In the genomic region with DNA sequence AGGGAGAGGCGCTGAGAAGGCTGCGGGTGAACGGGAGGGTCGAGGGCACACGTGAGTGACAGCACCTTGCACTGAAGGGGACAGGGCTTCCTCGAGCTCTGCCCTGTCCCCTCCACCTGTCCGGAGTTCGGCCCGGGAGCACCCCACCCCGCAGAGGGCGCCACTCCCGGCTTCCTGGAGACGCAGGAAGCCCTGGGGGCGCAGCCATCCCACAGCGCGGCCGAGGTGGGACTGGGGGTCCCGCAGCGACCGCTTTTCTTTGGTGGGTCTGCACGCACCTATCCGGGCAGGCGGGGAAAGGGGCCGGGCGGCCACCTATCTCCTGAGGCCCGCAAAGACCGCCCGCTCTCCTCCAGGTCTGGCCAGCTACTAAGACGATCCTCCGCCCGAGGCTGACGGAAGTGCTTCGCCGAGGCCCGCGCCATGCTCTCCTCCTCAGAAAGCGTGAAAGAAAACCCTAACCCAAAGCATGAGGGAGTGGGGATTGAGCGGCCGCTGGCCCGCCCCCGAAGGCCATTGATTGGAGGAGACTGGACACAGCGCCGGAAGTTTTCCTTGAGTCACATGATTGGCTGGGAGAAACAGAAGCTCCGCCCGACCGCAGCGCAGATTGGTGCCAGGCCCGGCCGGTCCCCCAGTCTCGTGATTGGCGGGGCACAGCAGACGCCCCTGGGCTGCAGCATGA, we compare ENCODE assay signal across 1 cellular context.
TF ChIP-seq lines count a peak whose summit lies in the region.

No MANE protein-coding gene starts in this region.

TF ChIP-seq in HepG2, 621 proteins besides CTCF, POLR2A, EP300 and RAD21 (continued from another document and continues in another):
- TF ChIP-seq, protein P1, sequence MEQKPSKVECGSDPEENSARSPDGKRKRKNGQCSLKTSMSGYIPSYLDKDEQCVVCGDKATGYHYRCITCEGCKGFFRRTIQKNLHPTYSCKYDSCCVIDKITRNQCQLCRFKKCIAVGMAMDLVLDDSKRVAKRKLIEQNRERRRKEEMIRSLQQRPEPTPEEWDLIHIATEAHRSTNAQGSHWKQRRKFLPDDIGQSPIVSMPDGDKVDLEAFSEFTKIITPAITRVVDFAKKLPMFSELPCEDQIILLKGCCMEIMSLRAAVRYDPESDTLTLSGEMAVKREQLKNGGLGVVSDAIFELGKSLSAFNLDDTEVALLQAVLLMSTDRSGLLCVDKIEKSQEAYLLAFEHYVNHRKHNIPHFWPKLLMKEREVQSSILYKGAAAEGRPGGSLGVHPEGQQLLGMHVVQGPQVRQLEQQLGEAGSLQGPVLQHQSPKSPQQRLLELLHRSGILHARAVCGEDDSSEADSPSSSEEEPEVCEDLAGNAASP (CRISPR knock-in tag; IDR thresholded peaks at IDR 0.05; ENCODE audit: borderline replicate concordance) = peak; percentile 44; the same call in 1 of the 2 replicates
- TF ChIP-seq ERF (CRISPR knock-in tag; IDR thresholded peaks at IDR 0.05) (peak; percentile 98), ZNF44 (CRISPR knock-in tag; IDR thresholded peaks at IDR 0.05) (peak; percentile 31; the same call in 1 of the 2 replicates), MBD4 (IDR thresholded peaks at IDR 0.05; ENCODE audit: borderline replicate concordance, low read length) (no peak), MAFF (IDR thresholded peaks at IDR 0.05; ENCODE audit: low read depth, low read length) (no peak), NFE2 (CRISPR knock-in tag; IDR thresholded peaks at IDR 0.05) (0 out of 2 replicates have a peak, but pooled peaks have one; percentile 12), ZNF547 (CRISPR knock-in tag; IDR thresholded peaks at IDR 0.05) (peak; percentile 95; the same call in 1 of the 2 replicates), HDAC1 (CRISPR knock-in tag; IDR thresholded peaks at IDR 0.05) (no peak; the same call in none of the 2 replicates), SOX5 (CRISPR knock-in tag; IDR thresholded peaks at IDR 0.05; ENCODE audit: borderline replicate concordance) (0 out of 2 replicates have a peak, but pooled peaks have one; percentile 64), CREB1 (IDR thresholded peaks at IDR 0.05) (peak; percentile 40; the same call in 1 of the 2 replicates), CREB1 (CRISPR knock-in tag; IDR thresholded peaks at IDR 0.05) (peak; percentile 73), ZSCAN21 (CRISPR knock-in tag; IDR thresholded peaks at IDR 0.05; ENCODE audit: borderline replicate concordance) (peak; percentile 81; the same call in 1 of the 2 replicates), ZNF510 (CRISPR knock-in tag; IDR thresholded peaks at IDR 0.05; ENCODE audit: low read depth) (peak; percentile 96; the same call in 1 of the 2 replicates), TOE1 (CRISPR knock-in tag; IDR thresholded peaks at IDR 0.05) (0 out of 2 replicates have a peak, but pooled peaks have one; percentile 74), MAFG (CRISPR knock-in tag; IDR thresholded peaks at IDR 0.05) (no peak), HDAC2 (CRISPR knock-in tag; IDR thresholded peaks at IDR 0.05) (peak; percentile 73), STAT5B (CRISPR knock-in tag; IDR thresholded peaks at IDR 0.05) (peak; percentile 21), NAIF1 (CRISPR knock-in tag; IDR thresholded peaks at IDR 0.05; ENCODE audit: borderline replicate concordance) (peak; percentile 83; the same call in 1 of the 2 replicates), FIP1L1 (IDR thresholded peaks at IDR 0.05; ENCODE audit: borderline replicate concordance, insufficient read depth, low read depth, low read length) (no peak; the same call in 1 of the 2 replicates)
- TF ChIP-seq, protein P2, sequence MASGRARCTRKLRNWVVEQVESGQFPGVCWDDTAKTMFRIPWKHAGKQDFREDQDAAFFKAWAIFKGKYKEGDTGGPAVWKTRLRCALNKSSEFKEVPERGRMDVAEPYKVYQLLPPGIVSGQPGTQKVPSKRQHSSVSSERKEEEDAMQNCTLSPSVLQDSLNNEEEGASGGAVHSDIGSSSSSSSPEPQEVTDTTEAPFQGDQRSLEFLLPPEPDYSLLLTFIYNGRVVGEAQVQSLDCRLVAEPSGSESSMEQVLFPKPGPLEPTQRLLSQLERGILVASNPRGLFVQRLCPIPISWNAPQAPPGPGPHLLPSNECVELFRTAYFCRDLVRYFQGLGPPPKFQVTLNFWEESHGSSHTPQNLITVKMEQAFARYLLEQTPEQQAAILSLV (CRISPR knock-in tag; IDR thresholded peaks at IDR 0.05; ENCODE audit: borderline replicate concordance) = peak; percentile 76; the same call in 1 of the 2 replicates
- TF ChIP-seq, protein P3, sequence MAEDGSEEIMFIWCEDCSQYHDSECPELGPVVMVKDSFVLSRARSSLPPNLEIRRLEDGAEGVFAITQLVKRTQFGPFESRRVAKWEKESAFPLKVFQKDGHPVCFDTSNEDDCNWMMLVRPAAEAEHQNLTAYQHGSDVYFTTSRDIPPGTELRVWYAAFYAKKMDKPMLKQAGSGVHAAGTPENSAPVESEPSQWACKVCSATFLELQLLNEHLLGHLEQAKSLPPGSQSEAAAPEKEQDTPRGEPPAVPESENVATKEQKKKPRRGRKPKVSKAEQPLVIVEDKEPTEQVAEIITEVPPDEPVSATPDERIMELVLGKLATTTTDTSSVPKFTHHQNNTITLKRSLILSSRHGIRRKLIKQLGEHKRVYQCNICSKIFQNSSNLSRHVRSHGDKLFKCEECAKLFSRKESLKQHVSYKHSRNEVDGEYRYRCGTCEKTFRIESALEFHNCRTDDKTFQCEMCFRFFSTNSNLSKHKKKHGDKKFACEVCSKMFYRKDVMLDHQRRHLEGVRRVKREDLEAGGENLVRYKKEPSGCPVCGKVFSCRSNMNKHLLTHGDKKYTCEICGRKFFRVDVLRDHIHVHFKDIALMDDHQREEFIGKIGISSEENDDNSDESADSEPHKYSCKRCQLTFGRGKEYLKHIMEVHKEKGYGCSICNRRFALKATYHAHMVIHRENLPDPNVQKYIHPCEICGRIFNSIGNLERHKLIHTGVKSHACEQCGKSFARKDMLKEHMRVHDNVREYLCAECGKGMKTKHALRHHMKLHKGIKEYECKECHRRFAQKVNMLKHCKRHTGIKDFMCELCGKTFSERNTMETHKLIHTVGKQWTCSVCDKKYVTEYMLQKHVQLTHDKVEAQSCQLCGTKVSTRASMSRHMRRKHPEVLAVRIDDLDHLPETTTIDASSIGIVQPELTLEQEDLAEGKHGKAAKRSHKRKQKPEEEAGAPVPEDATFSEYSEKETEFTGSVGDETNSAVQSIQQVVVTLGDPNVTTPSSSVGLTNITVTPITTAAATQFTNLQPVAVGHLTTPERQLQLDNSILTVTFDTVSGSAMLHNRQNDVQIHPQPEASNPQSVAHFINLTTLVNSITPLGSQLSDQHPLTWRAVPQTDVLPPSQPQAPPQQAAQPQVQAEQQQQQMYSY (CRISPR knock-in tag; IDR thresholded peaks at IDR 0.05) = peak; percentile 68; the same call in 1 of the 2 replicates
- TF ChIP-seq, protein P4, sequence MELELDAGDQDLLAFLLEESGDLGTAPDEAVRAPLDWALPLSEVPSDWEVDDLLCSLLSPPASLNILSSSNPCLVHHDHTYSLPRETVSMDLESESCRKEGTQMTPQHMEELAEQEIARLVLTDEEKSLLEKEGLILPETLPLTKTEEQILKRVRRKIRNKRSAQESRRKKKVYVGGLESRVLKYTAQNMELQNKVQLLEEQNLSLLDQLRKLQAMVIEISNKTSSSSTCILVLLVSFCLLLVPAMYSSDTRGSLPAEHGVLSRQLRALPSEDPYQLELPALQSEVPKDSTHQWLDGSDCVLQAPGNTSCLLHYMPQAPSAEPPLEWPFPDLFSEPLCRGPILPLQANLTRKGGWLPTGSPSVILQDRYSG (CRISPR knock-in tag; IDR thresholded peaks at IDR 0.05) = peak; percentile 98; the same call in 1 of the 2 replicates
- TF ChIP-seq, protein P5, sequence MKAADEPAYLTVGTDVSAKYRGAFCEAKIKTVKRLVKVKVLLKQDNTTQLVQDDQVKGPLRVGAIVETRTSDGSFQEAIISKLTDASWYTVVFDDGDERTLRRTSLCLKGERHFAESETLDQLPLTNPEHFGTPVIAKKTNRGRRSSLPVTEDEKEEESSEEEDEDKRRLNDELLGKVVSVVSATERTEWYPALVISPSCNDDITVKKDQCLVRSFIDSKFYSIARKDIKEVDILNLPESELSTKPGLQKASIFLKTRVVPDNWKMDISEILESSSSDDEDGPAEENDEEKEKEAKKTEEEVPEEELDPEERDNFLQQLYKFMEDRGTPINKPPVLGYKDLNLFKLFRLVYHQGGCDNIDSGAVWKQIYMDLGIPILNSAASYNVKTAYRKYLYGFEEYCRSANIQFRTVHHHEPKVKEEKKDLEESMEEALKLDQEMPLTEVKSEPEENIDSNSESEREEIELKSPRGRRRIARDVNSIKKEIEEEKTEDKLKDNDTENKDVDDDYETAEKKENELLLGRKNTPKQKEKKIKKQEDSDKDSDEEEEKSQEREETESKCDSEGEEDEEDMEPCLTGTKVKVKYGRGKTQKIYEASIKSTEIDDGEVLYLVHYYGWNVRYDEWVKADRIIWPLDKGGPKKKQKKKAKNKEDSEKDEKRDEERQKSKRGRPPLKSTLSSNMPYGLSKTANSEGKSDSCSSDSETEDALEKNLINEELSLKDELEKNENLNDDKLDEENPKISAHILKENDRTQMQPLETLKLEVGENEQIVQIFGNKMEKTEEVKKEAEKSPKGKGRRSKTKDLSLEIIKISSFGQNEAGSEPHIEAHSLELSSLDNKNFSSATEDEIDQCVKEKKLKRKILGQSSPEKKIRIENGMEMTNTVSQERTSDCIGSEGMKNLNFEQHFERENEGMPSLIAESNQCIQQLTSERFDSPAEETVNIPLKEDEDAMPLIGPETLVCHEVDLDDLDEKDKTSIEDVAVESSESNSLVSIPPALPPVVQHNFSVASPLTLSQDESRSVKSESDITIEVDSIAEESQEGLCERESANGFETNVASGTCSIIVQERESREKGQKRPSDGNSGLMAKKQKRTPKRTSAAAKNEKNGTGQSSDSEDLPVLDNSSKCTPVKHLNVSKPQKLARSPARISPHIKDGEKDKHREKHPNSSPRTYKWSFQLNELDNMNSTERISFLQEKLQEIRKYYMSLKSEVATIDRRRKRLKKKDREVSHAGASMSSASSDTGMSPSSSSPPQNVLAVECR (CRISPR knock-in tag; IDR thresholded peaks at IDR 0.05; ENCODE audit: borderline replicate concordance) = peak; percentile 87
- TF ChIP-seq, protein P6, sequence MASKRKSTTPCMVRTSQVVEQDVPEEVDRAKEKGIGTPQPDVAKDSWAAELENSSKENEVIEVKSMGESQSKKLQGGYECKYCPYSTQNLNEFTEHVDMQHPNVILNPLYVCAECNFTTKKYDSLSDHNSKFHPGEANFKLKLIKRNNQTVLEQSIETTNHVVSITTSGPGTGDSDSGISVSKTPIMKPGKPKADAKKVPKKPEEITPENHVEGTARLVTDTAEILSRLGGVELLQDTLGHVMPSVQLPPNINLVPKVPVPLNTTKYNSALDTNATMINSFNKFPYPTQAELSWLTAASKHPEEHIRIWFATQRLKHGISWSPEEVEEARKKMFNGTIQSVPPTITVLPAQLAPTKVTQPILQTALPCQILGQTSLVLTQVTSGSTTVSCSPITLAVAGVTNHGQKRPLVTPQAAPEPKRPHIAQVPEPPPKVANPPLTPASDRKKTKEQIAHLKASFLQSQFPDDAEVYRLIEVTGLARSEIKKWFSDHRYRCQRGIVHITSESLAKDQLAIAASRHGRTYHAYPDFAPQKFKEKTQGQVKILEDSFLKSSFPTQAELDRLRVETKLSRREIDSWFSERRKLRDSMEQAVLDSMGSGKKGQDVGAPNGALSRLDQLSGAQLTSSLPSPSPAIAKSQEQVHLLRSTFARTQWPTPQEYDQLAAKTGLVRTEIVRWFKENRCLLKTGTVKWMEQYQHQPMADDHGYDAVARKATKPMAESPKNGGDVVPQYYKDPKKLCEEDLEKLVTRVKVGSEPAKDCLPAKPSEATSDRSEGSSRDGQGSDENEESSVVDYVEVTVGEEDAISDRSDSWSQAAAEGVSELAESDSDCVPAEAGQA (IDR thresholded peaks at IDR 0.05; ENCODE audit: low read depth) = peak; percentile 20; the same call in 1 of the 2 replicates
- TF ChIP-seq, protein P6 (CRISPR knock-in tag; IDR thresholded peaks at IDR 0.05; ENCODE audit: borderline replicate concordance) = peak; percentile 93
- TF ChIP-seq, protein P7, sequence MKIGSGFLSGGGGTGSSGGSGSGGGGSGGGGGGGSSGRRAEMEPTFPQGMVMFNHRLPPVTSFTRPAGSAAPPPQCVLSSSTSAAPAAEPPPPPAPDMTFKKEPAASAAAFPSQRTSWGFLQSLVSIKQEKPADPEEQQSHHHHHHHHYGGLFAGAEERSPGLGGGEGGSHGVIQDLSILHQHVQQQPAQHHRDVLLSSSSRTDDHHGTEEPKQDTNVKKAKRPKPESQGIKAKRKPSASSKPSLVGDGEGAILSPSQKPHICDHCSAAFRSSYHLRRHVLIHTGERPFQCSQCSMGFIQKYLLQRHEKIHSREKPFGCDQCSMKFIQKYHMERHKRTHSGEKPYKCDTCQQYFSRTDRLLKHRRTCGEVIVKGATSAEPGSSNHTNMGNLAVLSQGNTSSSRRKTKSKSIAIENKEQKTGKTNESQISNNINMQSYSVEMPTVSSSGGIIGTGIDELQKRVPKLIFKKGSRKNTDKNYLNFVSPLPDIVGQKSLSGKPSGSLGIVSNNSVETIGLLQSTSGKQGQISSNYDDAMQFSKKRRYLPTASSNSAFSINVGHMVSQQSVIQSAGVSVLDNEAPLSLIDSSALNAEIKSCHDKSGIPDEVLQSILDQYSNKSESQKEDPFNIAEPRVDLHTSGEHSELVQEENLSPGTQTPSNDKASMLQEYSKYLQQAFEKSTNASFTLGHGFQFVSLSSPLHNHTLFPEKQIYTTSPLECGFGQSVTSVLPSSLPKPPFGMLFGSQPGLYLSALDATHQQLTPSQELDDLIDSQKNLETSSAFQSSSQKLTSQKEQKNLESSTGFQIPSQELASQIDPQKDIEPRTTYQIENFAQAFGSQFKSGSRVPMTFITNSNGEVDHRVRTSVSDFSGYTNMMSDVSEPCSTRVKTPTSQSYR (CRISPR knock-in tag; IDR thresholded peaks at IDR 0.05; ENCODE audit: borderline replicate concordance) = no peak; the same call in 1 of the 2 replicates
- TF ChIP-seq, protein P8, sequence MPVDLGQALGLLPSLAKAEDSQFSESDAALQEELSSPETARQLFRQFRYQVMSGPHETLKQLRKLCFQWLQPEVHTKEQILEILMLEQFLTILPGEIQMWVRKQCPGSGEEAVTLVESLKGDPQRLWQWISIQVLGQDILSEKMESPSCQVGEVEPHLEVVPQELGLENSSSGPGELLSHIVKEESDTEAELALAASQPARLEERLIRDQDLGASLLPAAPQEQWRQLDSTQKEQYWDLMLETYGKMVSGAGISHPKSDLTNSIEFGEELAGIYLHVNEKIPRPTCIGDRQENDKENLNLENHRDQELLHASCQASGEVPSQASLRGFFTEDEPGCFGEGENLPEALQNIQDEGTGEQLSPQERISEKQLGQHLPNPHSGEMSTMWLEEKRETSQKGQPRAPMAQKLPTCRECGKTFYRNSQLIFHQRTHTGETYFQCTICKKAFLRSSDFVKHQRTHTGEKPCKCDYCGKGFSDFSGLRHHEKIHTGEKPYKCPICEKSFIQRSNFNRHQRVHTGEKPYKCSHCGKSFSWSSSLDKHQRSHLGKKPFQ (CRISPR knock-in tag; IDR thresholded peaks at IDR 0.05; ENCODE audit: insufficient replicate concordance) = peak; percentile 85
